ENCODE assay signal across 17 cellular contexts in genomic region chr5:862367-863243, GRCh38. TPM values are rescaled to one million over a fixed set of nuclear protein-coding genes. Genes with fewer than 3 reads are reported as not detected.
DNase-seq lines count a peak whose midpoint lies in the region; ATAC-seq and TF ChIP-seq lines count a peak whose summit lies in the region.
"Had no signal": no experiment of that assay in that cellular context is flagged by ENCODE, and none has a peak within 500 bp of the region (broad histone marks: within the 10 kb centered on the region; RNA-seq: fewer than 3 reads in every experiment).

No MANE protein-coding gene starts in this region.

- H3K27me3 ChIP-seq in gastrocnemius medialis: no peaks in the 10 kb centered on the region
- H3K27me3 ChIP-seq in A673 (replicated peaks; ENCODE audit: insufficient read depth, low read depth, low read length, poor library complexity): no peaks in the 10 kb centered on the region
- H3K27me3 ChIP-seq: MG63, neutrophil, stomach had no signal

- in situ Hi-C loops in gastrocnemius medialis (cut with MboI; ENCODE audit: low sequenced_read_pairs in 4 of 4): no loop called here

- H3K36me3 ChIP-seq in gastrocnemius medialis (peaks cover 0 to 50% of the 10 kb centered on the region in 2 donors), A673 (ENCODE audit: insufficient read depth, low read length, poor library complexity, severe bottlenecking) (peaks cover 35% of the 10 kb centered on the region)

- H3K9me3 ChIP-seq in gastrocnemius medialis (no peaks in the 10 kb centered on the region), A673 (ENCODE audit: low read depth, low read length, poor library complexity, severe bottlenecking) (no peaks in the 10 kb centered on the region)
- H3K9me3 ChIP-seq: MG63, neutrophil, stomach had no signal

- no peaks in the 10 kb centered on the region for H3K4me1 ChIP-seq in gastrocnemius medialis
- no peaks in the 10 kb centered on the region for H3K4me1 ChIP-seq in A673 (ENCODE audit: insufficient read depth, low read length, poor library complexity, severe bottlenecking)

- POLR2A ChIA-PET in GM10248 (lab: Yijun Ruan, JAX) (no interaction called here), A673 (lab: Charles Lee; ENCODE audit: low non-redundant PET) (no interaction called here)

- no peak for TF ChIP-seq CTCF in foreskin fibroblast (IDR thresholded peaks at IDR 0.05; ENCODE audit: low read depth, low read length)
- TF ChIP-seq CTCF in gastrocnemius medialis (IDR thresholded peaks at IDR 0.05 in 4 of 5, conservative IDR thresholded peaks at IDR 0.05 in 1 of 5): no peak
- no peak for TF ChIP-seq CTCF in GM10248 (IDR thresholded peaks at IDR 0.05; ENCODE audit: control extremely low read depth, extremely low read depth, low read depth, missing control alignments)
- no peak for TF ChIP-seq CTCF in A673 (conservative IDR thresholded peaks at IDR 0.05; ENCODE audit: low read depth, low read length)

- no TSS peak for BruUV-seq in A673 (replicated peaks; lab: Mats Ljungman, UMichigan)

- CTCF ChIA-PET in GM10248 (lab: Yijun Ruan, JAX) (no interaction called here), A673 (lab: Charles Lee) (no interaction called here)

- ATAC-seq in gastrocnemius medialis: peak; percentile 55 to 62

- DNase-seq in EL (peak; percentile 38), NCI-H187 (lab: John Stamatoyannopoulos, UW) (peak; percentile 68 to 81), foreskin fibroblast (peak; percentile 26 to 61), gastrocnemius medialis (peak; percentile 12 to 39), GM10248 (ENCODE audit: extremely low spot score) (no peak), inferior parietal cortex (ENCODE audit: extremely low spot score) (no peak), A673 (ENCODE audit: low spot score) (no peak)
- DNase-seq: activated CD4-positive, alpha-beta T cell treated with anti-CD3 and anti-CD28 coated beads for 36 hours; activated naive CD8-positive, alpha-beta T cell treated with anti-CD3 and anti-CD28 coated beads, Interleukin-2, amount 10 ng/mL, durations not matched to agents 7 days and 5 days; CD4-positive, alpha-beta T cell; foreskin melanocyte; mesendoderm; MG63; NCI-H2029 treated with DMSO at 0.1 percent for 48 hours; SHP77 treated with DMSO at 0.1 percent for 48 hours; stomach had no signal

- no peak overlapping the region for H3K4me3 ChIP-seq in foreskin fibroblast (ENCODE audit: low read depth in 1 of 2, low read length in 2 of 2)
- no peak overlapping the region for H3K4me3 ChIP-seq in gastrocnemius medialis
- no peak overlapping the region for H3K4me3 ChIP-seq in A673 (ENCODE audit: low read depth, low read length, poor library complexity, severe bottlenecking)
- H3K4me3 ChIP-seq: MG63, stomach had no signal

- no peak for TF ChIP-seq POLR2A in gastrocnemius medialis (IDR thresholded peaks at IDR 0.05)

- intact Hi-C loops in gastrocnemius medialis (cut with DNase I; ENCODE audit: low total_unique reads) (no loop called here), A673 (cut with micrococcal nuclease; ENCODE audit: unreplicated experiment) (no loop called here)

- H3K27ac ChIP-seq in gastrocnemius medialis (no peak overlapping the region), A673 (ENCODE audit: low read depth, low read length, poor library complexity, severe bottlenecking) (no peak overlapping the region)
- H3K27ac ChIP-seq: neutrophil, stomach had no signal

RNA-seq across cellular contexts. Expression of gene ZDHHC11, which starts 11.8 kb away (rescaled TPM):
- total RNA-seq in gastrocnemius medialis (1 to 10 TPM in 2 of 4 donors, under 1 TPM in 1, not detected in 1; 0.85 to 3.8 (median 2.3) TPM), A673 (2021) (45.5 and 47.3 TPM in 2 replicates)

RNA-seq across cellular contexts. Expression of gene BRD9, which starts 30.0 kb away (rescaled TPM):
- total RNA-seq in gastrocnemius medialis (10 to 100 TPM; 20.3 to 28.8 (median 22.2) TPM), A673 (2021) (73.7 and 76.5 TPM in 2 replicates)

RNA-seq across cellular contexts. Expression of gene TRIP13, which starts 30.1 kb away (rescaled TPM):
- total RNA-seq in gastrocnemius medialis (1 to 10 TPM in 1 of 4 donors, under 1 TPM in 3; 0.41 to 1.6 (median 0.50) TPM), A673 (2021) (64.6 and 69.1 TPM in 2 replicates)

Comparison
In these comparisons a context has a peak if more than half of its experiments do, and no peak if none do; other contexts are left out.
1. DNase-seq: peak in EL (single experiment), NCI-H187 (2 of 2), foreskin fibroblast (2 of 2) and gastrocnemius medialis (2 of 2); none in GM10248 (single experiment), inferior parietal cortex (single experiment) and A673 (single experiment).
2. RNA of gene TRIP13, which starts 30.1 kb away (total RNA-seq): 64.6 to 69.1 TPM in A673; 0.41 to 1.6 TPM in gastrocnemius medialis; every median in the first group is over 10 times any median in the second.